8 cellular contexts compared by ENCODE assay signal in genomic region chr9:93057703-93058356, GRCh38. TPM values are rescaled to one million over a fixed set of nuclear protein-coding genes. Genes with fewer than 3 reads are reported as not detected.
DNase-seq lines count a peak whose midpoint lies in the region; ATAC-seq and TF ChIP-seq lines count a peak whose summit lies in the region.

No MANE protein-coding gene starts in this region.

- H3K27ac ChIP-seq in HEK293 (ENCODE audit: extremely low read depth, low read depth, low read length), result no peak overlapping the region

- H3K9me3 ChIP-seq in HEK293 (ENCODE audit: control insufficient read depth, insufficient read depth, low read depth, low read length), result no peaks in the 10 kb centered on the region

- CTCF ChIA-PET in HEK293 (lab: Yijun Ruan, JAX), result no interaction called here

- H3K4me3 Mint-ChIP-seq in T-helper 2 cell treated with Interferon-gamma antibody and Interleukin-4, amounts not matched to agents 5 μg/mL and 100 μg/mL, for 36 hours, result peak overlapping the region; percentile 73
- peak overlapping the region; percentile 72 to 89 (median 84) for H3K4me3 Mint-ChIP-seq in naive thymus-derived CD8-positive, alpha-beta T cell

- POLR2A ChIA-PET in HEK293 (lab: Yijun Ruan, JAX), result no interaction called here
- POLR2A ChIA-PET in naive thymus-derived CD8-positive, alpha-beta T cell (lab: Charles Lee), result interaction anchor here (0.5 to 23.1 kb wide), 10 partner anchors 8 to 91 kb away, joined by 3 to 608 read pairs (median 4); partner anchors contain the start of gene CARD19

- no peak for TF ChIP-seq CTCF in HEK293 (tag by site-specific recombination; IDR thresholded peaks at IDR 0.05)

- no peaks in the 10 kb centered on the region for H3K9me3 Mint-ChIP-seq in T-helper 2 cell treated with Interferon-gamma antibody and Interleukin-4, amounts not matched to agents 5 μg/mL and 100 μg/mL, for 36 hours
- no peaks in the 10 kb centered on the region for H3K9me3 Mint-ChIP-seq in naive thymus-derived CD8-positive, alpha-beta T cell

- no peak for DNase-seq in T-helper 2 cell treated with Interferon-gamma antibody and Interleukin-4, amounts not matched to agents 5 μg/mL and 100 μg/mL, for 36 hours (ENCODE audit: low spot score)
- peak in 3 of 10 donors; percentile 22 to 61 (median 33) for DNase-seq in naive thymus-derived CD8-positive, alpha-beta T cell
- DNase-seq in NCI-H526 treated with DMSO at 0.1 percent for 48 hours (lab: John Stamatoyannopoulos, UW) (no peak), NCI-H2196 treated with DMSO at 0.1 percent for 48 hours (lab: John Stamatoyannopoulos, UW; ENCODE audit: unreplicated experiment) (no peak), NCI-H1105 (lab: John Stamatoyannopoulos, UW) (no peak)

- peaks cover 14% of the 10 kb centered on the region for H3K36me3 Mint-ChIP-seq in T-helper 2 cell treated with Interferon-gamma antibody and Interleukin-4, amounts not matched to agents 5 μg/mL and 100 μg/mL, for 36 hours (ENCODE audit: low read depth)
- no peaks in the 10 kb centered on the region for H3K36me3 Mint-ChIP-seq in naive thymus-derived CD8-positive, alpha-beta T cell

- no peaks in the 10 kb centered on the region for H3K36me3 ChIP-seq in HEK293 (ENCODE audit: control insufficient read depth in 2 of 2, insufficient read depth in 1 of 2, low read length in 2 of 2)

- peak; percentile 3 for ATAC-seq in GM18505 (IDR thresholded peaks at IDR 0.05; ENCODE audit: unreplicated experiment)
- ATAC-seq in naive thymus-derived CD8-positive, alpha-beta T cell, result peak; percentile 32 to 40
- ATAC-seq in activated CD4-positive, CD25-positive, alpha-beta regulatory T cell treated with anti-CD3 and anti-CD28 coated beads, Interleukin-2, amount 50 U/mL, for 24 hours, result no peak

- H3K4me1 Mint-ChIP-seq in T-helper 2 cell treated with Interferon-gamma antibody and Interleukin-4, amounts not matched to agents 5 μg/mL and 100 μg/mL, for 36 hours (ENCODE audit: low read depth), result peaks cover 36% of the 10 kb centered on the region
- peaks cover 42 to 80% (median 77%) of the 10 kb centered on the region in 4 donors for H3K4me1 Mint-ChIP-seq in naive thymus-derived CD8-positive, alpha-beta T cell

- H3K27ac Mint-ChIP-seq in T-helper 2 cell treated with Interferon-gamma antibody and Interleukin-4, amounts not matched to agents 5 μg/mL and 100 μg/mL, for 36 hours, result peak overlapping the region; percentile 78
- H3K27ac Mint-ChIP-seq in naive thymus-derived CD8-positive, alpha-beta T cell, result peak overlapping the region; percentile 89 to 96 (median 92)

- no peak overlapping the region for H3K4me3 ChIP-seq in HEK293 (ENCODE audit: low read depth, low read length)

- TF ChIP-seq POLR2A in GM18505 (IDR thresholded peaks at IDR 0.05; ENCODE audit: borderline replicate concordance, extremely low read depth, insufficient read depth, insufficient read length), result no peak

- no peaks in the 10 kb centered on the region for H3K27me3 Mint-ChIP-seq in T-helper 2 cell treated with Interferon-gamma antibody and Interleukin-4, amounts not matched to agents 5 μg/mL and 100 μg/mL, for 36 hours (ENCODE audit: low read depth)
- H3K27me3 Mint-ChIP-seq in naive thymus-derived CD8-positive, alpha-beta T cell, result no peaks in the 10 kb centered on the region

- no peaks in the 10 kb centered on the region for H3K4me1 ChIP-seq in HEK293 (ENCODE audit: control insufficient read depth, insufficient read depth, low read length)

TF ChIP-seq in HEK293, 187 proteins besides CTCF, POLR2A, EP300 and RAD21:
- TF ChIP-seq ZNF274 (IDR thresholded peaks at IDR 0.05; ENCODE audit: low read length), result no peak
- no peak for TF ChIP-seq ZNF274 (tag by site-specific recombination; IDR thresholded peaks at IDR 0.05; ENCODE audit: borderline replicate concordance)
- TF ChIP-seq ZNF623 (tag by site-specific recombination; IDR thresholded peaks at IDR 0.05), result peak; percentile 52
TF ChIP-seq in HEK293: peak in this region for 1.

RNA-seq across cellular contexts. Expression of gene SUSD3, which starts 0.7 kb away (rescaled TPM):
- 10 to 100 TPM; 62.1 to 64.0 TPM for total RNA-seq in naive thymus-derived CD8-positive, alpha-beta T cell
- polyA plus RNA-seq in naive thymus-derived CD8-positive, alpha-beta T cell, result 100 to 1,000 TPM in 2 of 3 donors, 10 to 100 TPM in 1; 86.7 to 208 (median 145) TPM

RNA-seq across cellular contexts. Expression of gene CARD19, which starts 38.2 kb away (rescaled TPM):
- 10 to 100 TPM; 68.9 to 71.2 TPM for total RNA-seq in naive thymus-derived CD8-positive, alpha-beta T cell
- 10 to 100 TPM; 56.3 to 62.9 (median 56.9) TPM for polyA plus RNA-seq in naive thymus-derived CD8-positive, alpha-beta T cell

Comparison
In these comparisons a context has a peak if more than half of its experiments do, and no peak if none do; other contexts are left out.
1. ATAC-seq: peak in GM18505 (single experiment) and naive thymus-derived CD8-positive, alpha-beta T cell (2 of 2); none in activated CD4-positive, CD25-positive, alpha-beta regulatory T cell treated with anti-CD3 and anti-CD28 coated beads, Interleukin-2, amount 50 U/mL, for 24 hours (0 of 2).